ENCODE assay signal across 8 cellular contexts in genomic region chr11:112226062-112226921, GRCh38. TPM values are rescaled to one million over a fixed set of nuclear protein-coding genes. Genes with fewer than 3 reads are reported as not detected.
A peak's percentile ranks its signal among the peaks of the same experiment; 100 is the strongest.
DNase-seq lines count a peak whose midpoint lies in the region; ATAC-seq and TF ChIP-seq lines count a peak whose summit lies in the region.

Gene PTS, plus strand, starts transcription at chr11:112226428. Its CDS starts 16 bp downstream, at chr11:112226444.

- peak within 1 kb of the TSS; percentile 99 for H3K4me2 ChIP-seq in mesendoderm (ENCODE audit: low read length)

- peak; percentile 88 for ATAC-seq in effector memory CD8-positive, alpha-beta T cell (replicated peaks)

- no peak within 1 kb of the TSS for H3K18ac ChIP-seq in mesendoderm (ENCODE audit: low read length)

- peak within 1 kb of the TSS; percentile 44 for H3K4ac ChIP-seq in mesendoderm (ENCODE audit: low read depth, low read length)

- peak within 1 kb of the TSS; percentile 86 to 89 for H3K4me3 Mint-ChIP-seq in effector memory CD8-positive, alpha-beta T cell

- H2BK15ac ChIP-seq in mesendoderm (replicated peaks; ENCODE audit: low read depth), result no peak within 1 kb of the TSS

- no peaks in the 10 kb centered on the region for H3K4me1 ChIP-seq in mesendoderm (ENCODE audit: control insufficient read depth, low read depth, low read length)

- H3K56ac ChIP-seq in mesendoderm (ENCODE audit: low read length), result peak within 1 kb of the TSS; percentile 100

- no peaks in the 10 kb centered on the region for H3K9me3 Mint-ChIP-seq in effector memory CD8-positive, alpha-beta T cell

- peak within 1 kb of the TSS; percentile 73 for H3K27ac ChIP-seq in mesendoderm (ENCODE audit: low read depth, low read length)

- no peak within 1 kb of the TSS for H2AK5ac ChIP-seq in mesendoderm (ENCODE audit: low read length)

- H3K79me1 ChIP-seq in mesendoderm (ENCODE audit: low read length), result peaks cover 14% of the 10 kb centered on the region

- H3K79me2 ChIP-seq in mesendoderm (ENCODE audit: control insufficient read depth, insufficient read depth, low read length), result peaks cover 10% of the 10 kb centered on the region

- peak within 1 kb of the TSS; percentile 33 for H4K5ac ChIP-seq in mesendoderm (ENCODE audit: low read length)

- peak within 1 kb of the TSS; percentile 97 to 98 for H3K27ac Mint-ChIP-seq in effector memory CD8-positive, alpha-beta T cell

- peak within 1 kb of the TSS; percentile 97 for H2BK5ac ChIP-seq in mesendoderm (ENCODE audit: low read length)

- peak within 1 kb of the TSS; percentile 96 for H3K4me3 ChIP-seq in mesendoderm (ENCODE audit: low read length)

- peak within 1 kb of the TSS; percentile 5 for H4K8ac ChIP-seq in mesendoderm (ENCODE audit: low read depth, low read length)

- H3K27me3 ChIP-seq in mesendoderm (ENCODE audit: insufficient read depth, low read length, poor library complexity), result no peaks in the 10 kb centered on the region

- H3K9ac ChIP-seq in mesendoderm (ENCODE audit: low read length), result peak within 1 kb of the TSS; percentile 99

- H3K4me1 Mint-ChIP-seq in effector memory CD8-positive, alpha-beta T cell (ENCODE audit: low read depth in 2 of 2), result peaks cover 17 to 19% of the 10 kb centered on the region in 2 donors

- peaks cover 4% of the 10 kb centered on the region for H3K36me3 ChIP-seq in mesendoderm (ENCODE audit: control insufficient read depth, insufficient read depth, low read length)

- WGBS in mesendoderm (ENCODE audit: extremely low coverage, insufficient coverage, low lambda C conversion rate), result no CpG with 5 or more reads among the region's 74 CpGs

- peak within 1 kb of the TSS; percentile 80 for H3K23ac ChIP-seq in mesendoderm (ENCODE audit: low read length)

- no peak for TF ChIP-seq CTCF in GM20000 (IDR thresholded peaks at IDR 0.05; ENCODE audit: extremely low read depth, missing control alignments)

- DNase-seq in COLO829 (ENCODE audit: low spot score), result peak; percentile 90
- DNase-seq in GM20000 (ENCODE audit: low spot score), result peak; percentile 96
- peak; percentile 67 for DNase-seq in HS-5 (ENCODE audit: low read depth)
- DNase-seq in NOMO-1 treated with dmso at 0.1 percent for 144 hours (lab: John Stamatoyannopoulos, UW; ENCODE audit: unreplicated experiment), result peak; percentile 80
- peak; percentile 63 to 75 (median 66) for DNase-seq in activated CD8-positive, alpha-beta memory T cell treated with anti-CD3 and anti-CD28 coated beads for 48 hours (ENCODE audit: low read depth in 2 of 3, low spot score in 2 of 3)
- DNase-seq in effector memory CD8-positive, alpha-beta T cell, result peak; percentile 75 to 78 (median 78)
- DNase-seq in mesendoderm, result peak; percentile 91
- DNase-seq in stimulated activated CD8-positive, alpha-beta memory T cell treated with anti-CD3 and anti-CD28 coated beads, Interleukin-12 subunit alpha, Interleukin-12 subunit beta, amount 100 ng/mL, for 4 hours (ENCODE audit: low read depth), result peak; percentile 77

- H2BK120ac ChIP-seq in mesendoderm (ENCODE audit: low read depth, low read length), result no peak within 1 kb of the TSS

- H3K27me3 Mint-ChIP-seq in effector memory CD8-positive, alpha-beta T cell, result no peaks in the 10 kb centered on the region

- peaks cover 30% of the 10 kb centered on the region for H3K36me3 Mint-ChIP-seq in effector memory CD8-positive, alpha-beta T cell (ENCODE audit: insufficient read depth)

RNA-seq across cellular contexts. Expression of gene PTS, which starts in this region (rescaled TPM):
- polyA plus RNA-seq in mesendoderm (2013, experiment 1 of 2), result 50.1 TPM
- polyA plus RNA-seq in mesendoderm (2013, experiment 2 of 2), result 46.6 TPM

Comparison
In these comparisons a context has a peak if more than half of its experiments do, and no peak if none do; other contexts are left out.
1. Peak in every context shown above with its lines: DNase-seq, ATAC-seq, H3K4me3 ChIP-seq and H3K27ac ChIP-seq.